ENCODE assay signal across 11 cellular contexts in the genomic region with DNA sequence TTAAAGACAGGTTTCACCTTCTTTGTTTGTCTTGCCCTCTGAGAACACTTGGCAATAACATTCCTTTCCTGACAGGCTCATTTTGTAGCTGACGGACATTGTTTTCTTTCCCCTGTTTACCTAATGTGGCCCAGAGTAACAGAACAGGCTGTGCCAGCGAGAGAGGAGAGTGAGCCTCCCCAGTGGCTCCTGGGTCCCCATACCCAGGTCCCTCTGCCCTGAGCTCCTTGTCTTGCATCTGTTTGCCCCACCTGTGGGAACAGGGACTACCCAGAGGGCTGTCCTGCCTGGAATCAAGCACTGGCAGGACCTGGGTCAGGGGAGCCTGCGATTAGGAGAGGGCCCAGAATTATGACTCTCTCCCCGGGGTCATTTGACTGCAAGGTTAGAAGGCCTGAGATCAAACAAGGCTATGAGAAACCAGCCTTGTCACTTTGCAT.
DNase-seq lines count a peak whose midpoint lies in the region; ATAC-seq, FAIRE-seq and TF ChIP-seq lines count a peak whose summit lies in the region.
"Had no signal": no experiment of that assay in that cellular context is flagged by ENCODE, and none has a peak within 500 bp of the region (broad histone marks: within the 10 kb centered on the region; RNA-seq: fewer than 3 reads in every experiment).

No MANE protein-coding gene starts in this region.

- DNase-seq in Right ventricle myocardium superior (no peak), left cardiac atrium (no peak), kidney (no peak), pancreas (peak; percentile 67 to 87 (median 78)), occipital lobe (lab: John Stamatoyannopoulos, UW) (no peak), D341Med (ENCODE audit: low spot score) (no peak), transverse colon (no peak)
- DNase-seq: activated CD8-positive, alpha-beta memory T cell treated with anti-CD3 and anti-CD28 coated beads, Interleukin-2, amount 10 ng/mL, durations not matched to agents 7 days and 5 days; activated naive CD4-positive, alpha-beta T cell treated with anti-CD3 and anti-CD28 coated beads for 36 hours; HCEC 1CT had no signal

- peak overlapping the region; percentile 64 to 82 for H3K27ac ChIP-seq in kidney (ENCODE audit: low read depth in 2 of 2, low read length in 2 of 2)
- H3K27ac ChIP-seq in pancreas: peak overlapping the region; percentile 89 to 93 (median 91)
- H3K27ac ChIP-seq in transverse colon: no peak overlapping the region

- peak; percentile 37 for ATAC-seq in Right ventricle myocardium superior (ENCODE audit: poor library complexity)
- no peak for ATAC-seq in left cardiac atrium
- ATAC-seq in pancreas: peak; percentile 82 to 91 (median 86)
- no peak for ATAC-seq in HG02973 (IDR thresholded peaks at IDR 0.05; ENCODE audit: unreplicated experiment)
- ATAC-seq: activated CD8-positive, alpha-beta memory T cell treated with anti-CD3 and anti-CD28 coated beads, Interleukin-2, amount 10 ng/mL, durations not matched to agents 7 days and 5 days had no signal

- intact Hi-C loops in Right ventricle myocardium superior (cut with DNase I): no loop called here
- intact Hi-C loops in left cardiac atrium (cut with DNase I): no loop called here
- intact Hi-C loops in kidney (cut with DNase I): no loop called here
- intact Hi-C loops in pancreas (cut with DNase I): no loop called here
- intact Hi-C loops in transverse colon (cut with DNase I; ENCODE audit: low total_unique reads): no loop called here

- no peak for TF ChIP-seq EP300 in transverse colon (IDR thresholded peaks at IDR 0.05; ENCODE audit: low read depth)

- no peak overlapping the region for H3K4me3 ChIP-seq in kidney (ENCODE audit: low read length in 2 of 2)
- no peak overlapping the region for H3K4me3 ChIP-seq in pancreas
- H3K4me3 ChIP-seq in transverse colon: no peak overlapping the region

- TF ChIP-seq CTCF in kidney (IDR thresholded peaks at IDR 0.05; ENCODE audit: borderline replicate concordance, extremely low read depth, insufficient read depth) (no peak), pancreas (IDR thresholded peaks at IDR 0.05) (no peak), transverse colon (IDR thresholded peaks at IDR 0.05) (no peak)

- H3K4me1 ChIP-seq in kidney (ENCODE audit: control insufficient read depth in 1 of 2, insufficient read depth in 1 of 2, low read depth in 1 of 2, low read length in 2 of 2) (peaks cover 8 to 10% of the 10 kb centered on the region in 2 donors), pancreas (peaks cover 44 to 52% (median 47%) of the 10 kb centered on the region in 3 donors), transverse colon (peaks cover 0 to 33% (median 9%) of the 10 kb centered on the region in 4 donors)

- H3K36me3 ChIP-seq in kidney (ENCODE audit: control insufficient read depth in 1 of 2, insufficient read depth in 2 of 2, low read length in 2 of 2): no peaks in the 10 kb centered on the region
- H3K36me3 ChIP-seq in pancreas: no peaks in the 10 kb centered on the region
- H3K36me3 ChIP-seq in transverse colon: no peaks in the 10 kb centered on the region

- FAIRE-seq in kidney (lab: Jason Lieb, UNC) (no peak), pancreas (lab: Jason Lieb, UNC) (no peak)

- in situ Hi-C loops in transverse colon (cut with MboI; ENCODE audit: low pct_ligation_motif_present in 1 of 4, low pct_unique_long_range_greater_than_20kb in 1 of 4, low sequenced_read_pairs in 3 of 4): no loop called here

- no peaks in the 10 kb centered on the region for H3K9me3 ChIP-seq in kidney (ENCODE audit: control insufficient read depth in 1 of 2, low read length in 2 of 2)
- no peaks in the 10 kb centered on the region for H3K9me3 ChIP-seq in pancreas
- no peaks in the 10 kb centered on the region for H3K9me3 ChIP-seq in transverse colon

- no peak for TF ChIP-seq POLR2A in transverse colon (IDR thresholded peaks at IDR 0.05)

- WGBS in pancreas, 2 donors: 14 to 20% methylated on average over 4 of the region's 4 CpGs
- 71% methylated on average over 4 of the region's 4 CpGs; no CpG with 5 or more reads in 1 of the 2 donors for WGBS in transverse colon (ENCODE audit: low coverage in 1 of 2), 2 donors

- H3K9ac ChIP-seq in kidney (ENCODE audit: low read length in 2 of 2): peak overlapping the region in 1 of 2 donors; percentile 28

- H3K27me3 ChIP-seq in pancreas (no peaks in the 10 kb centered on the region), transverse colon (no peaks in the 10 kb centered on the region)

Comparison
In these comparisons a context has a peak if more than half of its experiments do, and no peak if none do; other contexts are left out.
1. ATAC-seq: peak in Right ventricle myocardium superior (single experiment) and pancreas (4 of 4); none in left cardiac atrium (0 of 2) and HG02973 (single experiment).
2. DNase-seq: peak in pancreas (6 of 6); none in Right ventricle myocardium superior (single experiment), left cardiac atrium (single experiment), kidney (single experiment), occipital lobe (single experiment), D341Med (single experiment) and transverse colon (single experiment).
3. H3K27ac ChIP-seq: peak in kidney (2 of 2) and pancreas (4 of 4); none in transverse colon (0 of 4).